In genomic region chr6:140817176-140817575, GRCh38 we compare ENCODE assay signal across 22 cellular contexts.
"Had no signal": no experiment of that assay in that cellular context is flagged by ENCODE, and none has a peak within 500 bp of the region (broad histone marks: within the 10 kb centered on the region; RNA-seq: fewer than 3 reads in every experiment).

No MANE protein-coding gene starts in this region.

- H3K9me3 ChIP-seq: prostate gland, right lobe of liver, thoracic aorta, transverse colon had no signal

- H3K4me1 Mint-ChIP-seq: natural killer cell; stimulated activated naive B cell treated with anti-CD40 and anti-IgM and Interleukin-4, amounts not matched to agents 10 μg/mL and 1 μg/mL and 100 μg/mL, for 72 hours; stimulated activated naive CD8-positive, alpha-beta T cell treated with anti-CD3 and anti-CD28 coated beads, Interleukin-15, amount 100 ng/mL, for 72 hours had no signal

- H3K4me3 ChIP-seq: heart left ventricle, neural progenitor cell, prostate gland, right lobe of liver, thoracic aorta, transverse colon had no signal

- H3K36me3 Mint-ChIP-seq: natural killer cell; stimulated activated naive B cell treated with anti-CD40 and anti-IgM and Interleukin-4, amounts not matched to agents 10 μg/mL and 1 μg/mL and 100 μg/mL, for 72 hours had no signal

- H3K4me1 ChIP-seq: heart left ventricle, neural progenitor cell, prostate gland, right lobe of liver, transverse colon had no signal

- H3K27me3 Mint-ChIP-seq: dendritic cell treated with granulocyte-macrophage colony-stimulating factor and Interleukin-4, amounts not matched to agents 40 ng/mL and 50 ng/mL, for 4 days; stimulated activated naive B cell treated with anti-CD40 and anti-IgM and Interleukin-4, amounts not matched to agents 10 μg/mL and 1 μg/mL and 100 μg/mL, for 72 hours; stimulated activated naive CD8-positive, alpha-beta T cell treated with anti-CD3 and anti-CD28 coated beads, Interleukin-15, amount 100 ng/mL, for 72 hours had no signal

- H3K9me3 Mint-ChIP-seq: dendritic cell treated with granulocyte-macrophage colony-stimulating factor and Interleukin-4, amounts not matched to agents 40 ng/mL and 50 ng/mL, for 4 days; stimulated activated naive CD8-positive, alpha-beta T cell treated with anti-CD3 and anti-CD28 coated beads, Interleukin-15, amount 100 ng/mL, for 72 hours had no signal

- H3K27ac Mint-ChIP-seq: dendritic cell treated with granulocyte-macrophage colony-stimulating factor and Interleukin-4, amounts not matched to agents 40 ng/mL and 50 ng/mL, for 4 days; natural killer cell; neural progenitor cell; stimulated activated naive B cell treated with anti-CD40 and anti-IgM and Interleukin-4, amounts not matched to agents 10 μg/mL and 1 μg/mL and 100 μg/mL, for 72 hours; stimulated activated naive CD8-positive, alpha-beta T cell treated with anti-CD3 and anti-CD28 coated beads, Interleukin-15, amount 100 ng/mL, for 72 hours had no signal

- H2AFZ ChIP-seq: neural progenitor cell, parathyroid adenoma had no signal

- H3K27ac ChIP-seq: heart left ventricle, neural progenitor cell, parathyroid adenoma, prostate gland, right lobe of liver, thoracic aorta, transverse colon had no signal

- H3K79me2 ChIP-seq: parathyroid adenoma had no signal

- H3K36me3 ChIP-seq: heart left ventricle, neural progenitor cell, prostate gland, right lobe of liver, thoracic aorta, transverse colon had no signal

- H3K4me2 ChIP-seq: neural progenitor cell had no signal

- H3K27me3 ChIP-seq: heart left ventricle, neural progenitor cell, right lobe of liver, transverse colon had no signal

- FAIRE-seq: colon, endothelial cell of umbilical vein, islet of Langerhans, urothelium cell line had no signal

- DNase-seq: foreskin melanocyte; heart left ventricle; hippocampal formation; kidney glomerular epithelial cell; mammary epithelial cell; natural killer cell; nucleus accumbens; retina; right lobe of liver; stimulated activated CD4-positive, alpha-beta T cell treated with anti-CD3 and anti-CD28 coated beads, Interleukin-4, amount 100 ng/mL, for 24 hours; stimulated activated naive B cell treated with anti-CD40 and anti-IgM and Interleukin-4, amounts not matched to agents 10 μg/mL and 1 μg/mL and 100 μg/mL, for 72 hours; stimulated activated naive CD8-positive, alpha-beta T cell treated with anti-CD3 and anti-CD28 coated beads, Interleukin-15, amount 100 ng/mL, for 72 hours; transverse colon had no signal

- H3K4me3 Mint-ChIP-seq: dendritic cell treated with granulocyte-macrophage colony-stimulating factor and Interleukin-4, amounts not matched to agents 40 ng/mL and 50 ng/mL, for 4 days; natural killer cell; neural progenitor cell; stimulated activated naive B cell treated with anti-CD40 and anti-IgM and Interleukin-4, amounts not matched to agents 10 μg/mL and 1 μg/mL and 100 μg/mL, for 72 hours; stimulated activated naive CD8-positive, alpha-beta T cell treated with anti-CD3 and anti-CD28 coated beads, Interleukin-15, amount 100 ng/mL, for 72 hours had no signal

- H3K9ac ChIP-seq: neural progenitor cell, parathyroid adenoma had no signal
